Comparison of ENCODE assay signal across 25 cellular contexts in genomic region chr6:78528926-78529325, GRCh38.
"Had no signal": no experiment of that assay in that cellular context is flagged by ENCODE, and none has a peak within 500 bp of the region (broad histone marks: within the 10 kb centered on the region; RNA-seq: fewer than 3 reads in every experiment).

No MANE protein-coding gene starts in this region.

- H3K9me3 ChIP-seq: suprapubic skin, testis, thoracic aorta, thyroid gland, tibial artery, tibial nerve, transverse colon, upper lobe of left lung, upper lobe of right lung, uterus, vagina had no signal

- H3K27me3 ChIP-seq: suprapubic skin, testis, thyroid gland, tibial artery, tibial nerve, transverse colon, upper lobe of left lung, upper lobe of right lung, uterus, vagina had no signal

- ATAC-seq: stimulated activated effector memory CD8-positive, alpha-beta T cell treated with anti-CD3 and anti-CD28 coated beads, Interleukin-12 subunit alpha, Interleukin-12 subunit beta, amount 100 ng/mL, for 72 hours; stimulated activated memory B cell treated with anti-CD40 and anti-IgM and Interleukin-4, amounts not matched to agents 10 μg/mL and 1 μg/mL and 100 μg/mL, for 72 hours; stimulated activated naive B cell treated with anti-CD40 and anti-IgM and Interleukin-4, amounts not matched to agents 10 μg/mL and 1 μg/mL and 100 μg/mL, for 72 hours; stimulated activated naive CD8-positive, alpha-beta T cell treated with anti-CD3 and anti-CD28 coated beads, Interleukin-15, amount 100 ng/mL, for 72 hours; stimulated activated naive CD8-positive, alpha-beta T cell treated with anti-CD3 and anti-CD28 coated beads, Interleukin-15, Interleukin-2, amounts not matched to agents 100 U/mL and 50 U/mL, for 24 hours; upper lobe of right lung had no signal

- H3K4me3 ChIP-seq: suprapubic skin, testis, thoracic aorta, thyroid gland, tibial artery, tibial nerve, transverse colon, upper lobe of left lung, upper lobe of right lung, uterus, vagina had no signal

- H3K4me1 ChIP-seq: suprapubic skin, testis, thyroid gland, tibial artery, transverse colon, upper lobe of left lung, upper lobe of right lung, uterus, vagina had no signal

- H3K27ac ChIP-seq: suprapubic skin, testis, thoracic aorta, thyroid gland, tibial artery, tibial nerve, transverse colon, upper lobe of left lung, upper lobe of right lung, uterus, vagina had no signal

- H3K36me3 ChIP-seq: suprapubic skin, thoracic aorta, thyroid gland, tibial artery, tibial nerve, transverse colon, upper lobe of left lung, upper lobe of right lung, uterus, vagina had no signal

- DNase-seq: stimulated activated CD4-positive, alpha-beta T cell treated with anti-CD3 and anti-CD28 coated beads, Interleukin-2, amount 100 ng/mL, for 48 hours; stimulated activated CD4-positive, alpha-beta T cell treated with anti-CD3 and anti-CD28 coated beads, Interleukin-4, amount 100 ng/mL, for 1 hour; stimulated activated CD4-positive, alpha-beta T cell treated with anti-CD3 and anti-CD28 coated beads, Interleukin-4, amount 100 ng/mL, for 24 hours; stimulated activated CD4-positive, alpha-beta T cell treated with anti-CD3 and anti-CD28 coated beads, Interleukin-4, amount 100 ng/mL, for 4 hours; stimulated activated CD8-positive, alpha-beta memory T cell treated with anti-CD3 and anti-CD28 coated beads, Interleukin-4, amount 100 ng/mL, for 48 hours; stimulated activated naive B cell treated with anti-CD40 and anti-IgM and Interleukin-4, amounts not matched to agents 10 μg/mL and 1 μg/mL and 100 μg/mL, for 72 hours; stimulated activated naive CD4-positive, alpha-beta T cell; stimulated activated naive CD4-positive, alpha-beta T cell treated with Interleukin-2 at 50 U/mL for 16 hours; stimulated activated naive CD8-positive, alpha-beta T cell treated with anti-CD3 and anti-CD28 coated beads, Interleukin-15, amount 100 ng/mL, for 72 hours; stimulated activated naive CD8-positive, alpha-beta T cell treated with anti-CD3 and anti-CD28 coated beads, Interleukin-15, Interleukin-2, amounts not matched to agents 100 U/mL and 50 U/mL, for 24 hours; substantia nigra; testis; thyroid gland; tibial artery; transverse colon; trophoblast cell; upper lobe of left lung; upper lobe of right lung; uterus had no signal
